In genomic region chr17:75238020-75238580, GRCh38 we compare ENCODE assay signal across 21 cellular contexts. TPM values are rescaled to one million over a fixed set of nuclear protein-coding genes. Genes with fewer than 3 reads are reported as not detected.
A peak's percentile ranks its signal among the peaks of the same experiment; 100 is the strongest.
DNase-seq lines count a peak whose midpoint lies in the region; ATAC-seq, FAIRE-seq and TF ChIP-seq lines count a peak whose summit lies in the region.
"Had no signal": no experiment of that assay in that cellular context is flagged by ENCODE, and none has a peak within 500 bp of the region (broad histone marks: within the 10 kb centered on the region; RNA-seq: fewer than 3 reads in every experiment).

No MANE protein-coding gene starts in this region.

- H3K27me3 ChIP-seq in lower lobe of right lung (ENCODE audit: low read depth) = no peaks in the 10 kb centered on the region
- no peaks in the 10 kb centered on the region for H3K27me3 ChIP-seq in brain microvascular endothelial cell (replicated peaks)
- H3K27me3 ChIP-seq: ovary, spleen had no signal

- H3K4me3 ChIP-seq in lower lobe of right lung = no peak overlapping the region
- H3K4me3 ChIP-seq in brain microvascular endothelial cell (ENCODE audit: low read depth, low read length) = no peak overlapping the region
- H3K4me3 ChIP-seq: ovary had no signal

- no peak for FAIRE-seq in GM12891 (lab: Jason Lieb, UNC)
- FAIRE-seq: A204.1, bronchial epithelial cell, endometrium had no signal

- H3K4me1 ChIP-seq in lower lobe of right lung = no peaks in the 10 kb centered on the region

- H3K27me3 Mint-ChIP-seq in activated T-cell treated with anti-CD3 and anti-CD28 coated beads, Interleukin-2, amount 50 U/mL, for 72 hours (ENCODE audit: low read depth) = no peaks in the 10 kb centered on the region
- no peaks in the 10 kb centered on the region for H3K27me3 Mint-ChIP-seq in activated CD8-positive, alpha-beta T cell treated with anti-CD3 and anti-CD28 coated beads, Interleukin-2, amount 10 ng/mL, durations not matched to agents 7 days and 5 days (ENCODE audit: low read depth)
- H3K27me3 Mint-ChIP-seq: activated CD4-positive, alpha-beta T cell treated with anti-CD3 and anti-CD28 coated beads, Interleukin-2, amount 10 ng/mL, durations not matched to agents 24 days and 14 days; activated T-helper 17 cell treated with anti-CD3 and anti-CD28 coated beads, Interleukin-2, amount 50 U/mL, for 72 hours; naive thymus-derived CD8-positive, alpha-beta T cell had no signal

- H3K27ac ChIP-seq in lower lobe of right lung (peak overlapping the region; percentile 4), brain microvascular endothelial cell (no peak overlapping the region)
- H3K27ac ChIP-seq: KMS-11, ovary, VCaP had no signal

- peak; percentile 51; the same call in 1 of the 2 replicates for TF ChIP-seq POLR2A in GM12891 (IDR thresholded peaks at IDR 0.05; ENCODE audit: low read depth, low read length)

- in situ Hi-C loops in brain microvascular endothelial cell (cut with HindIII; ENCODE audit: low pct_ligation_motif_present, low sequenced_read_pairs) = no loop called here

- H3K36me3 Mint-ChIP-seq in activated T-cell treated with anti-CD3 and anti-CD28 coated beads, Interleukin-2, amount 50 U/mL, for 72 hours (ENCODE audit: insufficient read depth in 2 of 2) = peaks cover 7 to 30% of the 10 kb centered on the region in 2 donors
- H3K36me3 Mint-ChIP-seq in activated CD8-positive, alpha-beta T cell treated with anti-CD3 and anti-CD28 coated beads, Interleukin-2, amount 10 ng/mL, durations not matched to agents 7 days and 5 days (ENCODE audit: low read depth) = peaks cover 64% of the 10 kb centered on the region

- H3K9me3 ChIP-seq in lower lobe of right lung = no peaks in the 10 kb centered on the region
- H3K9me3 ChIP-seq: ovary, spleen had no signal

- TF ChIP-seq CTCF in lower lobe of right lung (IDR thresholded peaks at IDR 0.05) (no peak), brain microvascular endothelial cell (IDR thresholded peaks at IDR 0.05; ENCODE audit: low read depth, low read length, missing control alignments) (no peak)

- no peaks in the 10 kb centered on the region for H3K9me3 Mint-ChIP-seq in activated T-cell treated with anti-CD3 and anti-CD28 coated beads, Interleukin-2, amount 50 U/mL, for 72 hours
- H3K9me3 Mint-ChIP-seq in activated CD8-positive, alpha-beta T cell treated with anti-CD3 and anti-CD28 coated beads, Interleukin-2, amount 10 ng/mL, durations not matched to agents 7 days and 5 days (ENCODE audit: insufficient read depth) = no peaks in the 10 kb centered on the region
- H3K9me3 Mint-ChIP-seq: activated CD4-positive, alpha-beta T cell treated with anti-CD3 and anti-CD28 coated beads, Interleukin-2, amount 10 ng/mL, durations not matched to agents 24 days and 14 days; activated T-helper 17 cell treated with anti-CD3 and anti-CD28 coated beads, Interleukin-2, amount 50 U/mL, for 72 hours; mesothelial cell of epicardium; naive thymus-derived CD8-positive, alpha-beta T cell had no signal

- no peak for ATAC-seq in activated T-cell treated with anti-CD3 and anti-CD28 coated beads, Interleukin-2, amount 50 U/mL, for 72 hours (replicated peaks in 1 of 2)
- ATAC-seq in activated CD8-positive, alpha-beta T cell treated with anti-CD3 and anti-CD28 coated beads, Interleukin-2, amount 10 ng/mL, durations not matched to agents 7 days and 5 days = no peak
- no peak for ATAC-seq in lower lobe of right lung

- intact Hi-C loops in lower lobe of right lung (cut with DNase I) = no loop called here

- H3K4me1 Mint-ChIP-seq in activated T-cell treated with anti-CD3 and anti-CD28 coated beads, Interleukin-2, amount 50 U/mL, for 72 hours (ENCODE audit: low read depth) = peaks cover 35% of the 10 kb centered on the region
- peaks cover 17% of the 10 kb centered on the region for H3K4me1 Mint-ChIP-seq in activated CD8-positive, alpha-beta T cell treated with anti-CD3 and anti-CD28 coated beads, Interleukin-2, amount 10 ng/mL, durations not matched to agents 7 days and 5 days (ENCODE audit: low read depth)
- H3K4me1 Mint-ChIP-seq: mesothelial cell of epicardium had no signal

- H3K27ac Mint-ChIP-seq in activated T-cell treated with anti-CD3 and anti-CD28 coated beads, Interleukin-2, amount 50 U/mL, for 72 hours = peak overlapping the region; percentile 85
- H3K27ac Mint-ChIP-seq in activated CD8-positive, alpha-beta T cell treated with anti-CD3 and anti-CD28 coated beads, Interleukin-2, amount 10 ng/mL, durations not matched to agents 7 days and 5 days = peak overlapping the region; percentile 34

- no peak for DNase-seq in activated T-cell treated with anti-CD3 and anti-CD28 coated beads, Interleukin-2, amount 50 U/mL, for 72 hours
- no peak for DNase-seq in activated T-cell treated with anti-CD3 and anti-CD28 coated beads for 4 hours
- no peak for DNase-seq in GM12891 (ENCODE audit: insufficient read length, low spot score)
- no peak for DNase-seq in activated CD8-positive, alpha-beta T cell treated with anti-CD3 and anti-CD28 coated beads, Interleukin-2, amount 10 ng/mL, durations not matched to agents 7 days and 5 days
- no peak for DNase-seq in lower lobe of right lung
- DNase-seq in brain microvascular endothelial cell = no peak
- DNase-seq in COLO829 (ENCODE audit: low spot score) = no peak
- no peak for DNase-seq in medulla oblongata (ENCODE audit: extremely low spot score)
- DNase-seq: DMS79 treated with DMSO at 0.1 percent for 48 hours, NCI-H1417 treated with DMSO at 0.1 percent for 48 hours had no signal

- H3K4me3 Mint-ChIP-seq in activated T-cell treated with anti-CD3 and anti-CD28 coated beads, Interleukin-2, amount 50 U/mL, for 72 hours = no peak overlapping the region
- H3K4me3 Mint-ChIP-seq in activated CD8-positive, alpha-beta T cell treated with anti-CD3 and anti-CD28 coated beads, Interleukin-2, amount 10 ng/mL, durations not matched to agents 7 days and 5 days = no peak overlapping the region
- H3K4me3 Mint-ChIP-seq: mesothelial cell of epicardium had no signal

- H3K36me3 ChIP-seq in lower lobe of right lung (peaks cover 100% of the 10 kb centered on the region), brain microvascular endothelial cell (replicated peaks) (peaks cover 74% of the 10 kb centered on the region)
- H3K36me3 ChIP-seq: ovary had no signal

- POLR2A ChIA-PET in activated CD8-positive, alpha-beta T cell treated with anti-CD3 and anti-CD28 coated beads, Interleukin-2, amount 10 ng/mL, durations not matched to agents 7 days and 5 days (lab: Charles Lee) = interaction anchor here (1.2 to 3.0 kb wide), 2 partner anchors 24 to 35 kb away, joined by 3 to 14 read pairs; partner anchors contain the start of genes GGA3 and MRPS7

- CTCF ChIA-PET in activated CD8-positive, alpha-beta T cell treated with anti-CD3 and anti-CD28 coated beads, Interleukin-2, amount 10 ng/mL, durations not matched to agents 7 days and 5 days (lab: Charles Lee) = interaction anchor here (0.8 to 5.7 kb wide), 7 partner anchors 10 to 157 kb away, joined by 3 to 56 read pairs (median 3); partner anchors contain the start of gene MIF4GD

TF ChIP-seq in GM12891, 5 proteins besides CTCF, POLR2A, EP300 and RAD21:
- no peak for TF ChIP-seq POLR2AphosphoS5 (IDR thresholded peaks at IDR 0.05; ENCODE audit: low read depth, low read length)
- no peak for TF ChIP-seq PAX5 (IDR thresholded peaks at IDR 0.05; ENCODE audit: insufficient read depth, low read length, severe bottlenecking)
- no peak for TF ChIP-seq TAF1 (IDR thresholded peaks at IDR 0.05; ENCODE audit: low read depth, low read length)
- no peak for TF ChIP-seq POU2F2 (IDR thresholded peaks at IDR 0.05; ENCODE audit: low read depth, low read length)
- no peak for TF ChIP-seq SPI1 (IDR thresholded peaks at IDR 0.05; ENCODE audit: low read depth, low read length)

RNA-seq across cellular contexts. Expression of gene GGA3, which starts 23.3 kb away (rescaled TPM):
- 10 to 100 TPM; 77.1 to 80.9 TPM for total RNA-seq in activated T-cell treated with anti-CD3 and anti-CD28 coated beads, Interleukin-2, amount 50 U/mL, for 72 hours
- polyA plus RNA-seq in GM12891 (2012; ENCODE audit: low read depth, missing spikeins) = 48.3 TPM
- total RNA-seq in activated CD8-positive, alpha-beta T cell treated with anti-CD3 and anti-CD28 coated beads, Interleukin-2, amount 10 ng/mL, durations not matched to agents 7 days and 5 days = 10 to 100 TPM; 65.7 to 75.4 TPM
- total RNA-seq in lower lobe of right lung = 68.6 TPM

RNA-seq across cellular contexts. Expression of gene MRPS7, which starts 23.6 kb away (rescaled TPM):
- total RNA-seq in activated T-cell treated with anti-CD3 and anti-CD28 coated beads, Interleukin-2, amount 50 U/mL, for 72 hours = 10 to 100 TPM; 42.8 to 43.0 TPM
- 67.2 TPM for polyA plus RNA-seq in GM12891 (2012; ENCODE audit: low read depth, missing spikeins)
- total RNA-seq in activated CD8-positive, alpha-beta T cell treated with anti-CD3 and anti-CD28 coated beads, Interleukin-2, amount 10 ng/mL, durations not matched to agents 7 days and 5 days = 10 to 100 TPM; 62.1 to 66.1 TPM
- 38.3 TPM for total RNA-seq in lower lobe of right lung

RNA-seq across cellular contexts. Expression of gene NUP85, which starts 32.6 kb away (rescaled TPM):
- total RNA-seq in activated T-cell treated with anti-CD3 and anti-CD28 coated beads, Interleukin-2, amount 50 U/mL, for 72 hours = 100 to 1,000 TPM in 1 of 2 donors, 10 to 100 TPM in 1; 88.3 to 114 TPM
- polyA plus RNA-seq in GM12891 (2012; ENCODE audit: low read depth, missing spikeins) = 41.1 TPM
- total RNA-seq in activated CD8-positive, alpha-beta T cell treated with anti-CD3 and anti-CD28 coated beads, Interleukin-2, amount 10 ng/mL, durations not matched to agents 7 days and 5 days = 100 to 1,000 TPM; 135 TPM
- 66.8 TPM for total RNA-seq in lower lobe of right lung

RNA-seq across cellular contexts. Expression of gene MIF4GD, which starts 32.9 kb away (rescaled TPM):
- total RNA-seq in activated T-cell treated with anti-CD3 and anti-CD28 coated beads, Interleukin-2, amount 50 U/mL, for 72 hours = 10 to 100 TPM; 63.1 to 67.9 TPM
- 40.8 TPM for polyA plus RNA-seq in GM12891 (2012; ENCODE audit: low read depth, missing spikeins)
- total RNA-seq in activated CD8-positive, alpha-beta T cell treated with anti-CD3 and anti-CD28 coated beads, Interleukin-2, amount 10 ng/mL, durations not matched to agents 7 days and 5 days = 10 to 100 TPM; 52.1 to 56.3 TPM
- 32.1 TPM for total RNA-seq in lower lobe of right lung

RNA-seq across cellular contexts. Expression of gene SLC25A19, which starts 51.1 kb away (rescaled TPM):
- 10 to 100 TPM; 39.9 to 59.3 TPM for total RNA-seq in activated T-cell treated with anti-CD3 and anti-CD28 coated beads, Interleukin-2, amount 50 U/mL, for 72 hours
- 59.2 TPM for polyA plus RNA-seq in GM12891 (2012; ENCODE audit: low read depth, missing spikeins)
- total RNA-seq in activated CD8-positive, alpha-beta T cell treated with anti-CD3 and anti-CD28 coated beads, Interleukin-2, amount 10 ng/mL, durations not matched to agents 7 days and 5 days = 10 to 100 TPM; 41.1 to 43.6 TPM
- 41.5 TPM for total RNA-seq in lower lobe of right lung
